In the genomic region with DNA sequence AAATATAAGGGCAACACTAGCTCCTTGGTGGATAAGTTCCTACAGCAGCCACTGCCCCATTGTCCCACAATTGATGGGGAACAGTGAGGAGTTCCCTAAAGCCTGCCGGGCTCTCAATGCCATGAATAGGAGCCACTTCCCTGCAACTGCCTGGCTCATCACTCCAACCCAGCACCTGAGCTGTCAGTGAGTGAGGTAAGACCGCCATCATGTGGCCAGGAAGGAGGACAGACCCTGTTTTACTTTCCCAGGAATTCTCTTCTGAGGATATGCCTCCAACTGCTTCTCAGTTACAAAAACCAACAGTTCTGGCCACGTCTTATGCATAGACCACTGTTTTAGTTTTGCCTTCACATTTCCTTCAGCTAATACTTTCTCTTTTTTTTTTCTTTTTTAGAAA, we compare ENCODE assay signal across 1 cellular context.
TF ChIP-seq lines count a peak whose summit lies in the region.

No MANE protein-coding gene starts in this region.

TF ChIP-seq in endothelial cell of umbilical vein, 7 proteins besides CTCF, POLR2A, EP300 and RAD21:
- TF ChIP-seq GATA2 (IDR thresholded peaks at IDR 0.05; ENCODE audit: insufficient read depth, insufficient read length, low read depth, low read length) (no peak), MYC (IDR thresholded peaks at IDR 0.05; ENCODE audit: low read depth, low read length) (no peak), JUN (IDR thresholded peaks at IDR 0.05; ENCODE audit: borderline replicate concordance, insufficient read depth, insufficient read length, low read depth) (no peak)
